ENCODE assay signal across 11 cellular contexts in the genomic region with DNA sequence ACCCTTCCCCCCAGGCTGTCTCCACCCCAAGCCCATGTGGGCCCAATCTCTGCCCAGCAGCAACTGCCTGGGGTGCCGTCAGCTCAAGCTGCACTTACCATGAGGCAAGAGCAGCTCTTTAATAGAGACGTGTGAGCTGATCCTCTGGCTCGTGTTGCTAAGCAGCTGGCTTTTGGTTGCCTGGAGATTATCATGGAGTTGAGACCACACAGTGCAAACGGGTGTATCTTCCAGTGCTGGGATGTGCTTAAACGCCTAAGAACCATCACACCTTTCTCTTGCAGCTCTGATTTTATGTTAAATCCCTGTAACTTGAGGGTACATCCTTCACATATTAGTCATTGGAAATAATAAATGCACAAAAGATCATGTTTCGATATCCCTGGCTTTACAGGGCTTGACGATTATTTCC.
DNase-seq lines count a peak whose midpoint lies in the region; ATAC-seq lines count a peak whose summit lies in the region.
"Had no signal": no experiment of that assay in that cellular context is flagged by ENCODE, and none has a peak within 500 bp of the region (broad histone marks: within the 10 kb centered on the region; RNA-seq: fewer than 3 reads in every experiment).

No MANE protein-coding gene starts in this region.

- peaks cover 37% of the 10 kb centered on the region for H3K4me1 ChIP-seq in SJCRH30
- H3K4me1 ChIP-seq in right cardiac atrium (ENCODE audit: control insufficient read depth, insufficient read depth, low read length): peaks cover 20% of the 10 kb centered on the region

- 51% methylated on average over 7 of the region's 7 CpGs for WGBS in right cardiac atrium

- H3K27ac ChIP-seq in SJCRH30 (no peak overlapping the region), right cardiac atrium (ENCODE audit: low read length) (no peak overlapping the region)
- H3K27ac ChIP-seq: BLaER1 treated with 17β-estradiol and CSF1 and Interleukin-3, amounts not matched to agents 10 nM and 100 nM; VCaP had no signal

- no peaks in the 10 kb centered on the region for H3K27me3 ChIP-seq in SJCRH30
- H3K27me3 ChIP-seq in right cardiac atrium (ENCODE audit: control insufficient read depth, insufficient read depth): no peaks in the 10 kb centered on the region
- H3K27me3 ChIP-seq: BLaER1 treated with 17β-estradiol and CSF1 and Interleukin-3, amounts not matched to agents 10 nM and 100 nM had no signal

- no peaks in the 10 kb centered on the region for H3K9me3 ChIP-seq in SJCRH30 (replicated peaks)
- H3K9me3 ChIP-seq in right cardiac atrium (ENCODE audit: control insufficient read depth, low read length): no peaks in the 10 kb centered on the region
- H3K9me3 ChIP-seq: BLaER1 treated with 17β-estradiol and CSF1 and Interleukin-3, amounts not matched to agents 10 nM and 100 nM had no signal

- ATAC-seq in right cardiac atrium: peak; percentile 88 to 90
- ATAC-seq in HG03196 (IDR thresholded peaks at IDR 0.05; ENCODE audit: unreplicated experiment): no peak
- ATAC-seq in HG02870 (IDR thresholded peaks at IDR 0.05; ENCODE audit: unreplicated experiment): no peak

- no peak overlapping the region for H3K4me3 ChIP-seq in SJCRH30
- no peak overlapping the region for H3K4me3 ChIP-seq in right cardiac atrium (ENCODE audit: low read length)
- H3K4me3 ChIP-seq: BLaER1 treated with 17β-estradiol and CSF1 and Interleukin-3, amounts not matched to agents 10 nM and 100 nM; GM12878 had no signal

- DNase-seq in DMS 273 treated with DMSO at 0.1 percent for 48 hours (lab: John Stamatoyannopoulos, UW): peak; percentile 80
- DNase-seq in NCI-H187 (lab: John Stamatoyannopoulos, UW): peak; percentile 69 to 83
- peak; percentile 80 to 87 for DNase-seq in SJCRH30
- DNase-seq in right cardiac atrium: peak; percentile 67 to 86 (median 81)
- DNase-seq in NOMO-1 treated with DMSO at 0.1 percent for 48 hours (lab: John Stamatoyannopoulos, UW; ENCODE audit: unreplicated experiment): no peak
- no peak for DNase-seq in GOT3 (lab: John Stamatoyannopoulos, UW)

- H3K36me3 ChIP-seq in SJCRH30: no peaks in the 10 kb centered on the region

- intact Hi-C loops in right cardiac atrium (cut with DNase I): no loop called here

Comparison
In these comparisons a context has a peak if more than half of its experiments do, and no peak if none do; other contexts are left out.
1. DNase-seq: peak in DMS 273 treated with DMSO at 0.1 percent for 48 hours (single experiment), NCI-H187 (2 of 2), SJCRH30 (2 of 2) and right cardiac atrium (3 of 3); none in NOMO-1 treated with DMSO at 0.1 percent for 48 hours (single experiment) and GOT3 (single experiment).
2. ATAC-seq: peak in right cardiac atrium (2 of 2); none in HG03196 (single experiment) and HG02870 (single experiment).